ENCODE assay signal across 2 cellular contexts in genomic region chr11:123480290-123480815, GRCh38.
TF ChIP-seq lines count a peak whose summit lies in the region.

No MANE protein-coding gene starts in this region.

TF ChIP-seq in GM23338, 12 proteins besides CTCF, POLR2A, EP300 and RAD21:
- TF ChIP-seq ZNF462 (CRISPR knock-in tag; IDR thresholded peaks at IDR 0.05) (no peak), NANOG (IDR thresholded peaks at IDR 0.05; ENCODE audit: borderline replicate concordance) (no peak), REST (IDR thresholded peaks at IDR 0.05; ENCODE audit: unreplicated experiment) (no peak), JUNB (IDR thresholded peaks at IDR 0.05; ENCODE audit: unreplicated experiment) (no peak), STAT1 (IDR thresholded peaks at IDR 0.05; ENCODE audit: unreplicated experiment) (no peak)

TF ChIP-seq in H1, 55 proteins besides CTCF, POLR2A, EP300 and RAD21:
- no peak for TF ChIP-seq BCL11A (IDR thresholded peaks at IDR 0.05; ENCODE audit: low read depth in 2 of 2, low read length in 2 of 2)
- no peak for TF ChIP-seq TAF1 (IDR thresholded peaks at IDR 0.05; ENCODE audit: low read depth, low read length)
- TF ChIP-seq CHD2 (IDR thresholded peaks at IDR 0.05; ENCODE audit: low read length): no peak
- TF ChIP-seq, protein P1, sequence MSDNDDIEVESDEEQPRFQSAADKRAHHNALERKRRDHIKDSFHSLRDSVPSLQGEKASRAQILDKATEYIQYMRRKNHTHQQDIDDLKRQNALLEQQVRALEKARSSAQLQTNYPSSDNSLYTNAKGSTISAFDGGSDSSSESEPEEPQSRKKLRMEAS (IDR thresholded peaks at IDR 0.05): no peak
- no peak for TF ChIP-seq GABPA (IDR thresholded peaks at IDR 0.05; ENCODE audit: borderline replicate concordance, insufficient read depth, low read length)
TF ChIP-seq in H1: peak in this region for 0.
